Comparison of ENCODE assay signal across 9 cellular contexts in the genomic region with DNA sequence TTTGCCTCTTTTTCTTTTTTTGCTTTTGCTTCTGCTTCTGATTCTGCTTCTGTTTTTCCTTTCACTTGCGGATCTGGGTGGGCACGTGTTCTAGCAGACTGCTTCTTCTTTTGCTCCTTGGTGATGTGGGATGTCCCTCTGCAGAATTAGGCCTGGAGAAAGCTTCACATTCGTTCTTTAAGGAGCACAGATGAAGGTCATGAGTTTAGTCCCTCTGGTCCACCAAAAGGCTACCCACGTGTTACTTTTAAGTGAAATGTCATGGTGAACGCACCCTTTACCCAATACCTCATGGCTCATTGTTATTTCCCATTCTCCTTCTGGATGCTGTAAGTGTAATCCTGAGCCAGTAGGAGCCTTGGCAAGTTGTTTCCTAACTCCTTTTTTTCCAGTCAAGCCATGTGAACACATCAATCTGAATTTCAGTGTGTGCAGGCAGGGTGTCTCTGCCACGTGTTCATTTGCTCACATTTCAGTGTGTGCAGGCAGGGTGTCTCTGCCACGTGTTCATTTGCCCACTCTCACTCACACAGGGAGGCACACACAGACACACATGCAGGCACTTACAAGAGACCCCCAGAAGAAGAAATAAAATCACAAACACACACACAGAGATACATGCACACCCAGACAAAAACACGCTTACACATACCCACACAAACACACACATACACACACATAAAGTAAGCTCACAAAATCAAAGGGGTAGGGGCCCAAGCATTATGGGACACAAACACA. TPM values are rescaled to one million over a fixed set of nuclear protein-coding genes. Genes with fewer than 3 reads are reported as not detected.
DNase-seq lines count a peak whose midpoint lies in the region.
"Had no signal": no experiment of that assay in that cellular context is flagged by ENCODE, and none has a peak within 500 bp of the region (broad histone marks: within the 10 kb centered on the region; RNA-seq: fewer than 3 reads in every experiment).

No MANE protein-coding gene starts in this region.

- WGBS in mesodermal cell (ENCODE audit: insufficient coverage in 2 of 2), 2 experiments, result 90% methylated on average over 4 of the region's 8 CpGs; no CpG with 5 or more reads in 1 of the 2 experiments

- peak overlapping the region; percentile 80 for H3K4me3 Mint-ChIP-seq in activated naive CD8-positive, alpha-beta T cell

- H3K79me2 ChIP-seq in ACC112 (ENCODE audit: control insufficient read depth, insufficient read depth, low read length, unreplicated experiment), result peaks cover 4% of the 10 kb centered on the region

- H3K4me1 ChIP-seq in ACC112 (ENCODE audit: control insufficient read depth, insufficient read depth, low read length, unreplicated experiment), result peaks cover 34% of the 10 kb centered on the region
- H3K4me1 ChIP-seq in mesodermal cell (ENCODE audit: control insufficient read depth, insufficient read depth, low read length, poor library complexity, severe bottlenecking), result peaks cover 18% of the 10 kb centered on the region

- H3K27me3 ChIP-seq in ACC112 (ENCODE audit: insufficient read depth, low read length), result no peaks in the 10 kb centered on the region

- H3K4me1 Mint-ChIP-seq in activated naive CD8-positive, alpha-beta T cell (ENCODE audit: low read depth), result peaks cover 50% of the 10 kb centered on the region

- H3K9me3 Mint-ChIP-seq in activated naive CD8-positive, alpha-beta T cell (ENCODE audit: low read depth), result no peaks in the 10 kb centered on the region

- no peaks in the 10 kb centered on the region for H3K36me3 ChIP-seq in ACC112 (ENCODE audit: insufficient read depth, low read length)
- no peaks in the 10 kb centered on the region for H3K36me3 ChIP-seq in mesodermal cell (ENCODE audit: control insufficient read depth, insufficient read depth, low read length)

- DNase-seq in DMS53 (lab: John Stamatoyannopoulos, UW), result no peak
- no peak for DNase-seq in DMS114 treated with DMSO at 0.1 percent for 48 hours (lab: John Stamatoyannopoulos, UW; ENCODE audit: unreplicated experiment)
- DNase-seq in D341Med (ENCODE audit: low spot score), result no peak
- DNase-seq in DMS 273 (lab: John Stamatoyannopoulos, UW; ENCODE audit: unreplicated experiment), result no peak
- DNase-seq: effector CD8-positive, alpha-beta T cell had no signal

- H2AFZ ChIP-seq in ACC112 (ENCODE audit: low read length, unreplicated experiment), result no peak overlapping the region

- no peaks in the 10 kb centered on the region for H3K9me3 ChIP-seq in mesodermal cell (ENCODE audit: control insufficient read depth, low read length)

- H3K27me3 Mint-ChIP-seq in activated naive CD8-positive, alpha-beta T cell, result no peaks in the 10 kb centered on the region

- H3K36me3 Mint-ChIP-seq in activated naive CD8-positive, alpha-beta T cell, result no peaks in the 10 kb centered on the region

- H3K27ac Mint-ChIP-seq in activated naive CD8-positive, alpha-beta T cell, result peak overlapping the region; percentile 97

- H3K27ac ChIP-seq in ACC112 (ENCODE audit: low read depth, low read length), result peak overlapping the region; percentile 19; the same call in 1 of the 2 replicates
- peak overlapping the region; percentile 16 for H3K27ac ChIP-seq in mesodermal cell (ENCODE audit: low read depth, low read length, severe bottlenecking)

- H3K4me3 ChIP-seq in ACC112 (ENCODE audit: low read depth, low read length) (no peak overlapping the region), GM08714 (ENCODE audit: low read length) (peak overlapping the region; percentile 41; the same call in 1 of the 2 replicates), mesodermal cell (ENCODE audit: extremely low read depth, insufficient read depth, low read length, poor library complexity, severe bottlenecking) (no peak overlapping the region)

RNA-seq across cellular contexts. Expression of gene NBDY, which starts 36.9 kb away (rescaled TPM):
- 76.5 TPM for polyA plus RNA-seq in mesodermal cell (2013, experiment 1 of 2)
- 63.9 TPM for polyA plus RNA-seq in mesodermal cell (2013, experiment 2 of 2)
